ENCODE assay signal across 9 cellular contexts in the genomic region with DNA sequence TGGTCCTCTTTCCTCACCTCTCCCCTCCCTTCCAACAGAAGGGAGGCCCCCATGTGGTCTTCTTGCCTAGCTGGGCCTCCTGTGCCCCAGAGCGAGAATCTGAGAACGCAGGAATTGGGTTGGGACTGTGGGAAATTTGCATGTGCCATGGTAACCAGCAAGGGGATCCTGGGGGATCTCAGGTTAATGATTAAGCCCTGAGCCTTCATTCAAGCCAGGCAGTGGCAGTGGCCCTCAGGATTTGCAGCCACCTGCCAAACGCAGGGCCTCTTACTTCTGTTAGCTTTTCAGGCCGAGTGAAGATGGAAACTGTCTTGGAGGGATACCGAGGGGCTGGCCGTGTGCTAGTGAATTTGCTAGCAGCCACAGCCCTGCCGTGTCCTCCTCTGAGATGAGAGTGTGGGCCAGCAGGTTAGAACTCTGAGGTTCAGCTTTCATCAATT. TPM values are rescaled to one million over a fixed set of nuclear protein-coding genes. Genes with fewer than 3 reads are reported as not detected.
DNase-seq lines count a peak whose midpoint lies in the region; ATAC-seq and TF ChIP-seq lines count a peak whose summit lies in the region.
"Had no signal": no experiment of that assay in that cellular context is flagged by ENCODE, and none has a peak within 500 bp of the region (broad histone marks: within the 10 kb centered on the region; RNA-seq: fewer than 3 reads in every experiment).

No MANE protein-coding gene starts in this region.

- CTCF ChIA-PET in A673 (lab: Charles Lee) = no interaction called here

- BruUV-seq in A673 (replicated peaks; lab: Mats Ljungman, UMichigan) = no TSS peak

- no peak for TF ChIP-seq CTCF in epithelial cell of esophagus (IDR thresholded peaks at IDR 0.05; ENCODE audit: insufficient read depth, low read depth, low read length, missing control alignments)
- TF ChIP-seq CTCF in smooth muscle cell (IDR thresholded peaks at IDR 0.05; ENCODE audit: borderline replicate concordance, insufficient read depth, poor library complexity, severe bottlenecking) = no peak
- TF ChIP-seq CTCF in A673 (conservative IDR thresholded peaks at IDR 0.05; ENCODE audit: low read depth, low read length) = no peak

- WGBS in smooth muscle cell (ENCODE audit: low lambda C conversion rate) = 89% methylated on average over 7 of the region's 7 CpGs

- intact Hi-C loops in A673 (cut with micrococcal nuclease; ENCODE audit: unreplicated experiment) = loop anchor here (5.0 kb wide), 1 partner anchor 49 kb away; no protein-coding TSS in a partner anchor

- no peak overlapping the region for H2AFZ ChIP-seq in smooth muscle cell (ENCODE audit: low read depth)

- peaks cover 50% of the 10 kb centered on the region for H3K4me1 ChIP-seq in smooth muscle cell (ENCODE audit: low read depth)
- peaks cover 37% of the 10 kb centered on the region for H3K4me1 ChIP-seq in A673 (ENCODE audit: insufficient read depth, low read length, poor library complexity, severe bottlenecking)

- peaks cover 98% of the 10 kb centered on the region for H4K20me1 ChIP-seq in smooth muscle cell (ENCODE audit: low read depth)

- DNase-seq in epithelial cell of esophagus (ENCODE audit: low read depth) = no peak
- DNase-seq in smooth muscle cell (lab: John Stamatoyannopoulos, UW; ENCODE audit: unreplicated experiment) = no peak
- DNase-seq in HUDEP-2 (lab: John Stamatoyannopoulos, UW; ENCODE audit: unreplicated experiment in 76 of 76) = no peak
- no peak for DNase-seq in A673 (ENCODE audit: low spot score)
- no peak for DNase-seq in NCI-H226
- DNase-seq: erythroblast, Karpas-422 had no signal

- H3K27ac ChIP-seq in smooth muscle cell (ENCODE audit: low read depth) = peak overlapping the region; percentile 44
- no peak overlapping the region for H3K27ac ChIP-seq in A673 (ENCODE audit: low read depth, low read length, poor library complexity, severe bottlenecking)

- no peak overlapping the region for H3K9ac ChIP-seq in smooth muscle cell (ENCODE audit: low read depth)

- peaks cover 99% of the 10 kb centered on the region for H3K79me2 ChIP-seq in smooth muscle cell (ENCODE audit: low read depth)

- ATAC-seq in GM18909 (IDR thresholded peaks at IDR 0.05; ENCODE audit: poor library complexity, unreplicated experiment) = peak; percentile 51
- peak; percentile 32 for ATAC-seq in HG03108 (IDR thresholded peaks at IDR 0.05; ENCODE audit: unreplicated experiment)

- no peak overlapping the region for H3K4me2 ChIP-seq in smooth muscle cell

- H3F3A ChIP-seq in smooth muscle cell (ENCODE audit: low read depth) = peaks cover 7% of the 10 kb centered on the region

- POLR2A ChIA-PET in A673 (lab: Charles Lee; ENCODE audit: low non-redundant PET) = no interaction called here

- H3K4me3 ChIP-seq in epithelial cell of esophagus (ENCODE audit: low read length) (peak overlapping the region; percentile 55), smooth muscle cell (no peak overlapping the region), A673 (ENCODE audit: low read depth, low read length, poor library complexity, severe bottlenecking) (no peak overlapping the region)

- no peaks in the 10 kb centered on the region for H3K36me3 ChIP-seq in smooth muscle cell (ENCODE audit: low read depth)
- H3K36me3 ChIP-seq in A673 (ENCODE audit: insufficient read depth, low read length, poor library complexity, severe bottlenecking) = no peaks in the 10 kb centered on the region

- H3K9me3 ChIP-seq in smooth muscle cell (replicated peaks; ENCODE audit: low read depth) (no peaks in the 10 kb centered on the region), A673 (ENCODE audit: low read depth, low read length, poor library complexity, severe bottlenecking) (no peaks in the 10 kb centered on the region)

- H3K27me3 ChIP-seq in smooth muscle cell (ENCODE audit: low read depth) = no peaks in the 10 kb centered on the region
- no peaks in the 10 kb centered on the region for H3K27me3 ChIP-seq in A673 (replicated peaks; ENCODE audit: insufficient read depth, low read depth, low read length, poor library complexity)

RNA-seq across cellular contexts. Expression of gene KSR1, which starts 40.3 kb away (rescaled TPM):
- 65.1 and 69.2 TPM in 2 replicates for total RNA-seq in smooth muscle cell
- polyA plus RNA-seq in smooth muscle cell = 40.4 and 53.2 TPM in 2 replicates
- total RNA-seq in A673 (2021) = 41.7 and 47.8 TPM in 2 replicates
